ENCODE assay signal across 2 cellular contexts in the genomic region with DNA sequence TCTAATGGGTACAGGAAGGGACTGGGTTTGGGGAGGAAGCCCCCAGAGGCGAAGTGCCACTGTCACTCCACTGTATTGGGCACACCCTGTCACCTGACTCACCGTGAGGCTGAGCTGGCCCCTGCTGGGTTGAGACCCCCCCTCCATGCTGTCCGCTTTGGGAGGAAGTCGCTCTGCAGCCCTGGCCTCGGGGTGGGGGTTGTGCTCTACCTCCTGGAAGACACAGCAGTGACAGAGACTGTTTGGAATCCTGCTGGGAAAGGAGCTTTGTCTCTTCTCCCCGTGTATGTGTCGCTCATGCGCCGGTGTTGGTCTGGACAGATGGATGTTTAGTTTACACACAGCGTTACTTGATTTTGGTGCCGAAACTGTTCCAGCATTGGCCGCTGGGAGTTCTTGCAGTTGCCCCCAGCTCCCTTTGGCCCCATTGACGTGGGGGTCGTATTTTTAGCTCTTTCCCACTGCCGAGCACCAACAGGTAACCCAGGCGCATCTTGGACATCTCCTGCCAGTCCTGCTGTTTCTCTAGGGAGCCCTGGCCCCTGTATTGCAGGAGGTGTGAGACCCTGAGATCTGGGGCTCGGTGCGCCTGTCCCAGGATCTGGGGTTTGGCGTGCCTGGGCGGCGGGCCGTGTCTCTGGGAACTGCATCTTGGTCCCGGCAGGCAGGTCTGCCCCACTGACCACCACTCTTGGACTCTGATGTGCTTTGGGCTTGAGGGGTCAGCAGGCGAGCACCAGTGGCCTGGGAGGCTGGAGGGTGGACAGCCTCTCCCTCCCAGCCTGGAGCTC.
TF ChIP-seq lines count a peak whose summit lies in the region.

No MANE protein-coding gene starts in this region.

TF ChIP-seq in GM23338, 12 proteins besides CTCF, POLR2A, EP300 and RAD21 (continues in another document):
- TF ChIP-seq, protein P1, sequence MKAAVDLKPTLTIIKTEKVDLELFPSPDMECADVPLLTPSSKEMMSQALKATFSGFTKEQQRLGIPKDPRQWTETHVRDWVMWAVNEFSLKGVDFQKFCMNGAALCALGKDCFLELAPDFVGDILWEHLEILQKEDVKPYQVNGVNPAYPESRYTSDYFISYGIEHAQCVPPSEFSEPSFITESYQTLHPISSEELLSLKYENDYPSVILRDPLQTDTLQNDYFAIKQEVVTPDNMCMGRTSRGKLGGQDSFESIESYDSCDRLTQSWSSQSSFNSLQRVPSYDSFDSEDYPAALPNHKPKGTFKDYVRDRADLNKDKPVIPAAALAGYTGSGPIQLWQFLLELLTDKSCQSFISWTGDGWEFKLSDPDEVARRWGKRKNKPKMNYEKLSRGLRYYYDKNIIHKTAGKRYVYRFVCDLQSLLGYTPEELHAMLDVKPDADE (IDR thresholded peaks at IDR 0.05) = no peak
- TF ChIP-seq EZH2phosphoT487 (IDR thresholded peaks at IDR 0.05; ENCODE audit: unreplicated experiment) (no peak), ZNF114 (CRISPR knock-in tag; IDR thresholded peaks at IDR 0.05) (no peak), POLR2AphosphoS5 (IDR thresholded peaks at IDR 0.05; ENCODE audit: low read depth) (no peak), JUNB (IDR thresholded peaks at IDR 0.05; ENCODE audit: unreplicated experiment) (no peak), STAT1 (IDR thresholded peaks at IDR 0.05; ENCODE audit: unreplicated experiment) (no peak), EZH2 (IDR thresholded peaks at IDR 0.05; ENCODE audit: low read depth, unreplicated experiment) (no peak), ZNF331 (CRISPR knock-in tag; IDR thresholded peaks at IDR 0.05; ENCODE audit: low read depth) (no peak), CREB1 (CRISPR knock-in tag; IDR thresholded peaks at IDR 0.05; ENCODE audit: low read depth) (no peak)
- TF ChIP-seq, protein P2, sequence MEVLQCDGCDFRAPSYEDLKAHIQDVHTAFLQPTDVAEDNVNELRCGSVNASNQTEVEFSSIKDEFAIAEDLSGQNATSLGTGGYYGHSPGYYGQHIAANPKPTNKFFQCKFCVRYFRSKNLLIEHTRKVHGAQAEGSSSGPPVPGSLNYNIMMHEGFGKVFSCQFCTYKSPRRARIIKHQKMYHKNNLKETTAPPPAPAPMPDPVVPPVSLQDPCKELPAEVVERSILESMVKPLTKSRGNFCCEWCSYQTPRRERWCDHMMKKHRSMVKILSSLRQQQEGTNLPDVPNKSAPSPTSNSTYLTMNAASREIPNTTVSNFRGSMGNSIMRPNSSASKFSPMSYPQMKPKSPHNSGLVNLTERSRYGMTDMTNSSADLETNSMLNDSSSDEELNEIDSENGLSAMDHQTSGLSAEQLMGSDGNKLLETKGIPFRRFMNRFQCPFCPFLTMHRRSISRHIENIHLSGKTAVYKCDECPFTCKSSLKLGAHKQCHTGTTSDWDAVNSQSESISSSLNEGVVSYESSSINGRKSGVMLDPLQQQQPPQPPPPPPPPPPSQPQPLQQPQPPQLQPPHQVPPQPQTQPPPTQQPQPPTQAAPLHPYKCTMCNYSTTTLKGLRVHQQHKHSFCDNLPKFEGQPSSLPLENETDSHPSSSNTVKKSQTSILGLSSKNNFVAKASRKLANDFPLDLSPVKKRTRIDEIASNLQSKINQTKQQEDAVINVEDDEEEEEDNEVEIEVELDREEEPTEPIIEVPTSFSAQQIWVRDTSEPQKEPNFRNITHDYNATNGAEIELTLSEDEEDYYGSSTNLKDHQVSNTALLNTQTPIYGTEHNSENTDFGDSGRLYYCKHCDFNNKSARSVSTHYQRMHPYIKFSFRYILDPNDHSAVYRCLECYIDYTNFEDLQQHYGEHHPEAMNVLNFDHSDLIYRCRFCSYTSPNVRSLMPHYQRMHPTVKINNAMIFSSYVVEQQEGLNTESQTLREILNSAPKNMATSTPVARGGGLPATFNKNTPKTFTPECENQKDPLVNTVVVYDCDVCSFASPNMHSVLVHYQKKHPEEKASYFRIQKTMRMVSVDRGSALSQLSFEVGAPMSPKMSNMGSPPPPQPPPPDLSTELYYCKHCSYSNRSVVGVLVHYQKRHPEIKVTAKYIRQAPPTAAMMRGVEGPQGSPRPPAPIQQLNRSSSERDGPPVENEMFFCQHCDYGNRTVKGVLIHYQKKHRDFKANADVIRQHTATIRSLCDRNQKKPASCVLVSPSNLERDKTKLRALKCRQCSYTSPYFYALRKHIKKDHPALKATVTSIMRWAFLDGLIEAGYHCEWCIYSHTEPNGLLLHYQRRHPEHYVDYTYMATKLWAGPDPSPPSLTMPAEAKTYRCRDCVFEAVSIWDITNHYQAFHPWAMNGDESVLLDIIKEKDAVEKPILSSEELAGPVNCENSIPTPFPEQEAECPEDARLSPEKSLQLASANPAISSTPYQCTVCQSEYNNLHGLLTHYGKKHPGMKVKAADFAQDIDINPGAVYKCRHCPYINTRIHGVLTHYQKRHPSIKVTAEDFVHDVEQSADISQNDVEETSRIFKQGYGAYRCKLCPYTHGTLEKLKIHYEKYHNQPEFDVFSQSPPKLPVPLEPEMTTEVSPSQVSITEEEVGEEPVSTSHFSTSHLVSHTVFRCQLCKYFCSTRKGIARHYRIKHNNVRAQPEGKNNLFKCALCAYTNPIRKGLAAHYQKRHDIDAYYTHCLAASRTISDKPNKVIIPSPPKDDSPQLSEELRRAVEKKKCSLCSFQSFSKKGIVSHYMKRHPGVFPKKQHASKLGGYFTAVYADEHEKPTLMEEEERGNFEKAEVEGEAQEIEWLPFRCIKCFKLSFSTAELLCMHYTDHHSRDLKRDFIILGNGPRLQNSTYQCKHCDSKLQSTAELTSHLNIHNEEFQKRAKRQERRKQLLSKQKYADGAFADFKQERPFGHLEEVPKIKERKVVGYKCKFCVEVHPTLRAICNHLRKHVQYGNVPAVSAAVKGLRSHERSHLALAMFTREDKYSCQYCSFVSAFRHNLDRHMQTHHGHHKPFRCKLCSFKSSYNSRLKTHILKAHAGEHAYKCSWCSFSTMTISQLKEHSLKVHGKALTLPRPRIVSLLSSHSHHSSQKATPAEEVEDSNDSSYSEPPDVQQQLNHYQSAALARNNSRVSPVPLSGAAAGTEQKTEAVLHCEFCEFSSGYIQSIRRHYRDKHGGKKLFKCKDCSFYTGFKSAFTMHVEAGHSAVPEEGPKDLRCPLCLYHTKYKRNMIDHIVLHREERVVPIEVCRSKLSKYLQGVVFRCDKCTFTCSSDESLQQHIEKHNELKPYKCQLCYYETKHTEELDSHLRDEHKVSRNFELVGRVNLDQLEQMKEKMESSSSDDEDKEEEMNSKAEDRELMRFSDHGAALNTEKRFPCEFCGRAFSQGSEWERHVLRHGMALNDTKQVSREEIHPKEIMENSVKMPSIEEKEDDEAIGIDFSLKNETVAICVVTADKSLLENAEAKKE (CRISPR knock-in tag; IDR thresholded peaks at IDR 0.05) = no peak

TF ChIP-seq in endothelial cell of umbilical vein, 7 proteins besides CTCF, POLR2A, EP300 and RAD21:
- no peak for TF ChIP-seq POLR2AphosphoS5 (IDR thresholded peaks at IDR 0.05; ENCODE audit: insufficient read depth, low read depth, low read length)
